ENCODE assay signal across 9 cellular contexts in the genomic region with DNA sequence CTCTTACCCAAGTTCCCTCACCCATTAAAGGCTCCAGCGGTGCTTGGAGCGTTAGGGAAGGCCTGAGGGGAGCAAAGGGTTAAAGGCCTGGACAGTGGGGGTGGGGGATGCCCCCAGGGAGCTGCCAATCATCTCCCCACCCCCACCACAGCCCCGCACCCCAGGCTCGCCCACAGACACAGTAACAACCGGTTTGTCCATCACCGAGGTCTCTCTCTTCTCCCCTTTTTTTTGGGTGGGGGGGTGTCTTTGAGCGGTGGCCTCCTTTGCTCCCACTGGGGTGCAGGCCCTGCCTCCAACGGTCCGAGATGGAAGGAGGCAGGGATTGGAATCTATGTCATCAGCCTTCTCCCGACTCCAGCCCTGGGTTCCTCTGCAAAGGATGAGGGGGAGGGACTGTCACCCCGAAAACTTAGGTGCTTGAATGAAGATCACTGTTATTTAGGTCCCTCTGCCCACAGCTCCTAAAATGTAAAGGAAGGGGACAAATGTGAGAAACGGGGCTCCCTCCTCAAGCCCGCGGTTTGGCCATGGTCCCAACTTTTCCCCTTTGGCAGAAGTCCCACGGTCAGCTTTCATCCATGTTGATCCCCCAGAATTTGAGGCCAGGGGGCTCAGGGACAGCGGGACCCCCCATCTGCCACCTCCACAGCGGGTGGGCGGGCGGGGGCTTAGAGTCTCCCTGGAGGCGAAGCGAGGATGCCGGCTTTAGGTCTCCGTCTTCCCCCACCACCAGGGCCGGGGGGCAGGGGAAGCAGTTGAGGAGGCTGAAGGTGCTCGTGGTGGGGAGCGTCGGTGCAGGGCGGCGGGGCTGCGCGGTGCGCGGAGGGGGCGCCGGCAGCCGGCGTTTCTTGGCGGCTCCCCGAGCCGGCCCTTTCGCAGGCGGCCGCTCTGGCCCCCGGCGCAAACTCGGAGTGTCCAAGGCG. TPM values are rescaled to one million over a fixed set of nuclear protein-coding genes. Genes with fewer than 3 reads are reported as not detected.
DNase-seq lines count a peak whose midpoint lies in the region; ATAC-seq and TF ChIP-seq lines count a peak whose summit lies in the region.
"Had no signal": no experiment of that assay in that cellular context is flagged by ENCODE, and none has a peak within 500 bp of the region (broad histone marks: within the 10 kb centered on the region; RNA-seq: fewer than 3 reads in every experiment).

No MANE protein-coding gene starts in this region.

- H3F3A ChIP-seq in MM.1S (ENCODE audit: insufficient read depth, low read length) = peaks cover 6% of the 10 kb centered on the region; the same call in 1 of the 2 replicates

- H4K20me1 ChIP-seq in MM.1S (ENCODE audit: insufficient read depth, low read length) = no peaks in the 10 kb centered on the region

- CTCF ChIA-PET in CD8-positive, alpha-beta T cell (lab: Charles Lee) = interaction anchor here (0.7 to 1.6 kb wide), 2 partner anchors 62 to 115 kb away, joined by 3 to 4 read pairs; no protein-coding TSS in a partner anchor

- no peak for TF ChIP-seq CTCF in CD8-positive, alpha-beta T cell (IDR thresholded peaks at IDR 0.05)
- no peak for TF ChIP-seq CTCF in MM.1S (IDR thresholded peaks at IDR 0.05; ENCODE audit: low read length)
- no peak for TF ChIP-seq CTCF in neural crest cell (conservative IDR thresholded peaks at IDR 0.05)

- DNase-seq in CD8-positive, alpha-beta T cell = no peak
- DNase-seq in MM.1S = no peak
- no peak for DNase-seq in central memory CD8-positive, alpha-beta T cell (ENCODE audit: low spot score in 2 of 2)
- no peak for DNase-seq in neural crest cell (ENCODE audit: low read depth, low spot score)
- no peak for DNase-seq in midbrain (lab: John Stamatoyannopoulos, UW)
- no peak for DNase-seq in retina
- DNase-seq in EL = no peak

- H3K9me3 ChIP-seq in CD8-positive, alpha-beta T cell (ENCODE audit: low read length) = no peaks in the 10 kb centered on the region
- H3K9me3 ChIP-seq in MM.1S (replicated peaks; ENCODE audit: insufficient read depth, low read length) = no peaks in the 10 kb centered on the region

- no peak overlapping the region; the same call in 1 of the 2 replicates for H3K9ac ChIP-seq in MM.1S (ENCODE audit: low read length)

- POLR2A ChIA-PET in CD8-positive, alpha-beta T cell (lab: Charles Lee) = interaction anchor here (1.0 to 1.2 kb wide), 2 partner anchors 55 to 115 kb away, joined by 3 read pairs; no protein-coding TSS in a partner anchor

- no peaks in the 10 kb centered on the region for H3K9me2 ChIP-seq in MM.1S (replicated peaks; ENCODE audit: insufficient read depth, low read length)

- H2AFZ ChIP-seq in MM.1S (ENCODE audit: low read length) = no peak overlapping the region

- no peaks in the 10 kb centered on the region for H3K9me3 Mint-ChIP-seq in CD8-positive, alpha-beta T cell
- no peaks in the 10 kb centered on the region for H3K9me3 Mint-ChIP-seq in central memory CD8-positive, alpha-beta T cell
- no peaks in the 10 kb centered on the region for H3K9me3 Mint-ChIP-seq in neural crest cell

- peaks cover 47% of the 10 kb centered on the region for H3K27me3 Mint-ChIP-seq in CD8-positive, alpha-beta T cell (ENCODE audit: low read depth)
- H3K27me3 Mint-ChIP-seq in central memory CD8-positive, alpha-beta T cell = peaks cover 64% of the 10 kb centered on the region
- peaks cover 78% of the 10 kb centered on the region for H3K27me3 Mint-ChIP-seq in neural crest cell (ENCODE audit: low read depth)

- H3K4me2 ChIP-seq in MM.1S (ENCODE audit: low read depth, low read length) = peak overlapping the region; percentile 99

- peaks cover 26% of the 10 kb centered on the region for H3K4me1 Mint-ChIP-seq in CD8-positive, alpha-beta T cell (ENCODE audit: low read depth)
- peaks cover 15% of the 10 kb centered on the region for H3K4me1 Mint-ChIP-seq in central memory CD8-positive, alpha-beta T cell
- peaks cover 26% of the 10 kb centered on the region for H3K4me1 Mint-ChIP-seq in neural crest cell

- H3K36me3 Mint-ChIP-seq in CD8-positive, alpha-beta T cell = no peaks in the 10 kb centered on the region
- peaks cover 10% of the 10 kb centered on the region for H3K36me3 Mint-ChIP-seq in central memory CD8-positive, alpha-beta T cell (ENCODE audit: insufficient read depth)
- no peaks in the 10 kb centered on the region for H3K36me3 Mint-ChIP-seq in neural crest cell (ENCODE audit: low read depth)

- no peaks in the 10 kb centered on the region for H3K79me2 ChIP-seq in MM.1S (ENCODE audit: low read length)

- H3K36me3 ChIP-seq in CD8-positive, alpha-beta T cell (ENCODE audit: insufficient read depth, low read length) = no peaks in the 10 kb centered on the region
- no peaks in the 10 kb centered on the region for H3K36me3 ChIP-seq in MM.1S (replicated peaks; ENCODE audit: insufficient read depth, low read length)
- H3K36me3 ChIP-seq: SJSA1 had no signal

- H3K4me3 Mint-ChIP-seq in CD8-positive, alpha-beta T cell = peak overlapping the region; percentile 61
- H3K4me3 Mint-ChIP-seq in central memory CD8-positive, alpha-beta T cell = peak overlapping the region; percentile 41
- peak overlapping the region; percentile 89 for H3K4me3 Mint-ChIP-seq in neural crest cell

- no peak overlapping the region for H3K27ac ChIP-seq in CD8-positive, alpha-beta T cell (ENCODE audit: low read depth, low read length)
- no peak overlapping the region for H3K27ac ChIP-seq in MM.1S (ENCODE audit: low read length)
- H3K27ac ChIP-seq: SJSA1 had no signal

- H3K4me3 ChIP-seq in CD8-positive, alpha-beta T cell (ENCODE audit: low read depth, low read length) = peak overlapping the region; percentile 58
- peak overlapping the region; percentile 89; the same call in 1 of the 2 replicates for H3K4me3 ChIP-seq in MM.1S (ENCODE audit: low read length)

- no peak overlapping the region for H3K27ac Mint-ChIP-seq in CD8-positive, alpha-beta T cell
- no peak overlapping the region for H3K27ac Mint-ChIP-seq in central memory CD8-positive, alpha-beta T cell (ENCODE audit: low read depth)
- no peak overlapping the region for H3K27ac Mint-ChIP-seq in neural crest cell (ENCODE audit: unreplicated experiment)

- intact Hi-C loops in CD8-positive, alpha-beta T cell (cut with DNase I, micrococcal nuclease) = no loop called here

- peaks cover 17% of the 10 kb centered on the region for H3K4me1 ChIP-seq in CD8-positive, alpha-beta T cell (ENCODE audit: insufficient read depth, low read length)
- H3K4me1 ChIP-seq in MM.1S (ENCODE audit: low read length) = peaks cover 17% of the 10 kb centered on the region

- H3K27me3 ChIP-seq in CD8-positive, alpha-beta T cell (ENCODE audit: insufficient read depth, low read length) = peaks cover 20% of the 10 kb centered on the region
- H3K27me3 ChIP-seq in MM.1S (replicated peaks; ENCODE audit: insufficient read depth, low read length) = peaks cover 44% of the 10 kb centered on the region

- ATAC-seq in CD8-positive, alpha-beta T cell = no peak
- ATAC-seq in central memory CD8-positive, alpha-beta T cell (replicated peaks; ENCODE audit: extremely low read depth, poor library complexity, severe bottlenecking) = no peak
- no peak for ATAC-seq in HG03354 (IDR thresholded peaks at IDR 0.05; ENCODE audit: poor library complexity, severe bottlenecking, unreplicated experiment)

RNA-seq across cellular contexts. Expression of a gene that starts 1.7 kb away (rescaled TPM):
- total RNA-seq in CD8-positive, alpha-beta T cell = under 1 TPM; 0.89 to 0.98 TPM
- 13.0 and 13.8 TPM in 2 replicates for total RNA-seq in neural crest cell

RNA-seq across cellular contexts. Expression of a gene that starts 32.0 kb away (rescaled TPM):
- 100 to 1,000 TPM; 313 to 316 TPM for total RNA-seq in CD8-positive, alpha-beta T cell
- 79.6 and 85.1 TPM in 2 replicates for total RNA-seq in neural crest cell

RNA-seq across cellular contexts. Expression of a gene that starts 57.1 kb away (rescaled TPM):
- 1 to 10 TPM; 3.5 to 5.7 TPM for total RNA-seq in CD8-positive, alpha-beta T cell
- 9.0 and 11.0 TPM in 2 replicates for total RNA-seq in neural crest cell
